35 cellular contexts compared by ENCODE assay signal in genomic region chr12:98329589-98329988, GRCh38.
"Had no signal": no experiment of that assay in that cellular context is flagged by ENCODE, and none has a peak within 500 bp of the region (broad histone marks: within the 10 kb centered on the region; RNA-seq: fewer than 3 reads in every experiment).

No MANE protein-coding gene starts in this region.

- H3K4me3 Mint-ChIP-seq: activated B cell treated with CpG ODN at 0.5 μM for 24 hours; activated CD4-positive, alpha-beta memory T cell treated with anti-CD3 and anti-CD28 coated beads for 36 hours; activated CD4-positive, alpha-beta T cell treated with anti-CD3 and anti-CD28 coated beads, Interleukin-2, amount 10 ng/mL, durations not matched to agents 24 days and 14 days; activated CD8-positive, alpha-beta T cell treated with anti-CD3 and anti-CD28 coated beads for 36 hours; activated naive CD4-positive, alpha-beta T cell treated with anti-CD3 and anti-CD28 coated beads for 36 hours; activated naive CD8-positive, alpha-beta T cell treated with anti-CD3 and anti-CD28 coated beads for 36 hours; activated T-cell treated with anti-CD3 and anti-CD28 coated beads, Interleukin-2, amount 50 U/mL, for 4 hours; activated T-cell treated with anti-CD3 and anti-CD28 coated beads, Interleukin-2, amount 50 U/mL, for 72 hours; activated T-helper 1 cell treated with anti-CD3 and anti-CD28 coated beads, Interleukin-12 subunit alpha, Interleukin-12 subunit beta, Interleukin-2, Interleukin-4 antibody, amounts not matched to agents 30 ng/mL and 10 ng/mL and 1 ng/mL, durations not matched to agents 14 hours and 24 hours and 36 hours; activated T-helper 17 cell treated with anti-CD3 and anti-CD28 coated beads, Interleukin-2, amount 50 U/mL, for 72 hours; T-helper 2 cell treated with Interferon-gamma antibody and Interleukin-4, amounts not matched to agents 5 μg/mL and 100 μg/mL, for 36 hours had no signal

- H3K27ac ChIP-seq: adrenal gland, body of pancreas, brain microvascular endothelial cell, breast epithelium, VCaP had no signal

- DNase-seq: activated B cell treated with CpG ODN at 0.5 μM for 24 hours; activated CD4-positive, alpha-beta memory T cell treated with anti-CD3 and anti-CD28 coated beads for 36 hours; activated CD4-positive, alpha-beta T cell treated with anti-CD3 and anti-CD28 coated beads for 4 hours; activated CD4-positive, alpha-beta T cell treated with anti-CD3 and anti-CD28 coated beads, Interleukin-2, amount 10 ng/mL, durations not matched to agents 24 days and 14 days; activated CD4-positive, alpha-beta T cell treated with anti-CD3 and anti-CD28 coated beads, Interleukin-2, amount 50 U/mL, for 1 hour; activated CD4-positive, alpha-beta T cell treated with anti-CD3 and anti-CD28 coated beads, Interleukin-2, amount 50 U/mL, for 4 hours; activated CD4-positive, CD25-positive, alpha-beta regulatory T cell treated with anti-CD3 and anti-CD28 coated beads, Interleukin-2, amount 50 U/mL, for 72 hours; activated CD8-positive, alpha-beta memory T cell treated with anti-CD3 and anti-CD28 coated beads, Interleukin-2, amount 50 U/mL, for 4 hours; activated CD8-positive, alpha-beta T cell treated with anti-CD3 and anti-CD28 coated beads for 36 hours; activated effector memory CD4-positive, alpha-beta T cell treated with anti-CD3 and anti-CD28 coated beads, Interleukin-2, amount 50 U/mL, for 16 hours; activated gamma-delta T cell treated with Interleukin-2 at 50 U/mL for 16 hours; activated naive CD4-positive, alpha-beta T cell; activated naive CD4-positive, alpha-beta T cell treated with anti-CD3 and anti-CD28 coated beads for 36 hours; activated naive CD4-positive, alpha-beta T cell treated with anti-CD3 and anti-CD28 coated beads, Interleukin-2, amount 50 U/mL, for 16 hours; activated naive CD8-positive, alpha-beta T cell treated with anti-CD3 and anti-CD28 coated beads for 36 hours; activated T-cell treated with anti-CD3 and anti-CD28 coated beads for 4 hours; activated T-cell treated with anti-CD3 and anti-CD28 coated beads, Interleukin-2, amount 50 U/mL, for 1 hour; activated T-cell treated with anti-CD3 and anti-CD28 coated beads, Interleukin-2, amount 50 U/mL, for 4 hours; activated T-cell treated with anti-CD3 and anti-CD28 coated beads, Interleukin-2, amount 50 U/mL, for 72 hours; adrenal gland; amniotic stem cell; aorta; body of pancreas; brain microvascular endothelial cell; central memory CD4-positive, alpha-beta T cell; T-helper 2 cell; T-helper 9 cell had no signal

- H3K27ac Mint-ChIP-seq: activated B cell treated with CpG ODN at 0.5 μM for 24 hours; activated CD4-positive, alpha-beta memory T cell treated with anti-CD3 and anti-CD28 coated beads for 36 hours; activated CD4-positive, alpha-beta T cell treated with anti-CD3 and anti-CD28 coated beads, Interleukin-2, amount 10 ng/mL, durations not matched to agents 24 days and 14 days; activated CD8-positive, alpha-beta T cell treated with anti-CD3 and anti-CD28 coated beads for 36 hours; activated naive CD4-positive, alpha-beta T cell treated with anti-CD3 and anti-CD28 coated beads for 36 hours; activated naive CD4-positive, alpha-beta T cell treated with anti-CD3 and anti-CD28 coated beads, Interleukin-2, amount 50 U/mL, for 72 hours; activated naive CD8-positive, alpha-beta T cell treated with anti-CD3 and anti-CD28 coated beads for 36 hours; activated T-cell treated with anti-CD3 and anti-CD28 coated beads, Interleukin-2, amount 50 U/mL, for 72 hours; activated T-helper 1 cell treated with anti-CD3 and anti-CD28 coated beads, Interleukin-12 subunit alpha, Interleukin-12 subunit beta, Interleukin-2, Interleukin-4 antibody, amounts not matched to agents 30 ng/mL and 10 ng/mL and 1 ng/mL, durations not matched to agents 14 hours and 24 hours and 36 hours; activated T-helper 17 cell treated with anti-CD3 and anti-CD28 coated beads, Interleukin-2, amount 50 U/mL, for 72 hours; T-helper 2 cell treated with Interferon-gamma antibody and Interleukin-4, amounts not matched to agents 5 μg/mL and 100 μg/mL, for 36 hours had no signal

- FAIRE-seq: astrocyte, TTC549 had no signal

- H3K4me3 ChIP-seq: adrenal gland, body of pancreas, breast epithelium had no signal

- H3K9me3 Mint-ChIP-seq: activated B cell treated with CpG ODN at 0.5 μM for 24 hours; activated CD4-positive, alpha-beta memory T cell treated with anti-CD3 and anti-CD28 coated beads for 36 hours; activated CD4-positive, alpha-beta T cell treated with anti-CD3 and anti-CD28 coated beads, Interleukin-2, amount 10 ng/mL, durations not matched to agents 24 days and 14 days; activated CD8-positive, alpha-beta T cell treated with anti-CD3 and anti-CD28 coated beads for 36 hours; activated naive CD4-positive, alpha-beta T cell treated with anti-CD3 and anti-CD28 coated beads for 36 hours; activated naive CD4-positive, alpha-beta T cell treated with anti-CD3 and anti-CD28 coated beads, Interleukin-2, amount 50 U/mL, for 72 hours; activated naive CD8-positive, alpha-beta T cell treated with anti-CD3 and anti-CD28 coated beads for 36 hours; activated T-cell treated with anti-CD3 and anti-CD28 coated beads, Interleukin-2, amount 50 U/mL, for 4 hours; activated T-cell treated with anti-CD3 and anti-CD28 coated beads, Interleukin-2, amount 50 U/mL, for 72 hours; activated T-helper 1 cell treated with anti-CD3 and anti-CD28 coated beads, Interleukin-12 subunit alpha, Interleukin-12 subunit beta, Interleukin-2, Interleukin-4 antibody, amounts not matched to agents 30 ng/mL and 10 ng/mL and 1 ng/mL, durations not matched to agents 14 hours and 24 hours and 36 hours; activated T-helper 17 cell treated with anti-CD3 and anti-CD28 coated beads, Interleukin-2, amount 50 U/mL, for 72 hours; T-helper 2 cell treated with Interferon-gamma antibody and Interleukin-4, amounts not matched to agents 5 μg/mL and 100 μg/mL, for 36 hours had no signal

- H3K9me3 ChIP-seq: adrenal gland, body of pancreas, breast epithelium had no signal

- H3K4me1 ChIP-seq: adrenal gland, body of pancreas, breast epithelium had no signal

- H3K4me1 Mint-ChIP-seq: activated B cell treated with CpG ODN at 0.5 μM for 24 hours; activated CD4-positive, alpha-beta T cell treated with anti-CD3 and anti-CD28 coated beads, Interleukin-2, amount 10 ng/mL, durations not matched to agents 24 days and 14 days; activated naive CD8-positive, alpha-beta T cell treated with anti-CD3 and anti-CD28 coated beads for 36 hours; activated T-helper 17 cell treated with anti-CD3 and anti-CD28 coated beads, Interleukin-2, amount 50 U/mL, for 72 hours had no signal

- H3K36me3 Mint-ChIP-seq: activated CD4-positive, alpha-beta memory T cell treated with anti-CD3 and anti-CD28 coated beads for 36 hours; activated naive CD4-positive, alpha-beta T cell treated with anti-CD3 and anti-CD28 coated beads, Interleukin-2, amount 50 U/mL, for 72 hours; activated naive CD8-positive, alpha-beta T cell treated with anti-CD3 and anti-CD28 coated beads for 36 hours had no signal

- H3K27me3 ChIP-seq: adrenal gland, body of pancreas, brain microvascular endothelial cell, breast epithelium had no signal

- H3K36me3 ChIP-seq: adrenal gland, brain microvascular endothelial cell, breast epithelium had no signal

- ATAC-seq: activated CD8-positive, alpha-beta T cell treated with anti-CD3 and anti-CD28 coated beads for 36 hours; activated naive CD4-positive, alpha-beta T cell treated with anti-CD3 and anti-CD28 coated beads, Interleukin-2, amount 50 U/mL, for 72 hours; activated T-cell treated with anti-CD3 and anti-CD28 coated beads, Interleukin-2, amount 50 U/mL, for 4 hours; activated T-cell treated with anti-CD3 and anti-CD28 coated beads, Interleukin-2, amount 50 U/mL, for 72 hours; activated T-helper 17 cell treated with anti-CD3 and anti-CD28 coated beads, Interleukin-2, amount 50 U/mL, for 72 hours; body of pancreas had no signal
